1 cellular context compared by ENCODE assay signal in the genomic region with DNA sequence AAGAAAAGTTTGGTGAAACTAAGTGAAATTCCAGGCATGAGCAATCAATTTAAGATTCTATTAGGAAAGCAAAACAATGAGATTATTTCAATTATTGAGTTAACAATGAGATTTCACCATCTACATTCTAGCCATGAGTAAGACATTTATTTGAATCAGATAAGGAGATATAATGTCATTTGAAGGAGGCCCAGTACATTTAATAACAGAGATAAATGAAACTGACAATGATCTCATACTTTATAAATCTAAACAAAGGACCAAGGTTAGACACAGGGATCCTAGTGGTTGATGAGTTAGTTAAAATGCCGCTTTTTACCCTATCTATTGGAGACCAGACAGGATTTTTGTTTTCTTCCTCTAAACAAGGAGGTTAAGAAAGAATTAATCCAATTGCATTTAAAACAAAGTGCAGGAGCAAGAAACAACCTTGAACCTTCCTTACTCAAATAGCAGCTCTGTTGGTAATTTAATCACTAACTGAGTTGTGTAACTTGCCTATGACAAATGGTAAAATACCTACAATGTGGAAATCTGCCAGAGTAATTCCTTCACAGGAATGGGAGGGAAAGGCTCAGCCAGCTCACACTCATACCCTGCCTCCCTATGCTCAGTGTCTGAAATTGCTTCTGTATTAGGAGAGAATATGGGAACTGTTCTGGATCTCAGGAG.
TF ChIP-seq lines count a peak whose summit lies in the region.

No MANE protein-coding gene starts in this region.

TF ChIP-seq in liver, 16 proteins besides CTCF, POLR2A, EP300 and RAD21 (continued from another document):
- TF ChIP-seq RXRA (IDR thresholded peaks at IDR 0.05), result peak; percentile 95 to 96
TF ChIP-seq in liver: peak in this region for 14.
